In the genomic region with DNA sequence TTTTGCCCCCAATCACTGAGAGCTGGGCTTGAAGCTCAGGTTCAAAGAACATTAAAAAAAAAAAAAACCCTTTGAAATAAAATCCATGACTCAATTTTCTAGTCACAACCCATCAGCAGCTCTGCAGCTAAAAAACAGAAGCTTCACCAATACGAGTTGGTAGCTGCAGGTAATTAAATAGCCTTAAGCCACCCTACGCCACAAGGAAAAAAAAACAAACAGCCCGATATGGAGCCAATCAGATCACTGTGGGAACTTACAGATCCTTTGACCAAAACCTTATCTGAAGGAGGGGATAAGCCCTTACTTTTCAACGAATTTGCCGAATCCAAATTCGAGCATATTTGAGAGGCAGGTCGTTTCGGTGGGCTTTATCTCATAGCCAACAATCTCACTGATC, we compare ENCODE assay signal across 1 cellular context.
TF ChIP-seq lines count a peak whose summit lies in the region.

No MANE protein-coding gene starts in this region.

TF ChIP-seq in HEK293, 187 proteins besides CTCF, POLR2A, EP300 and RAD21 (continued from another document):
- TF ChIP-seq FEZF1 (tag by site-specific recombination; IDR thresholded peaks at IDR 0.05) (peak; percentile 48), OSR2 (tag by site-specific recombination; IDR thresholded peaks at IDR 0.05) (peak; percentile 95), ZXDB (tag by site-specific recombination; IDR thresholded peaks at IDR 0.05) (no peak)
